Comparison of ENCODE assay signal across 16 cellular contexts in genomic region chr2:77054938-77055337, GRCh38.
DNase-seq lines count a peak whose midpoint lies in the region; ATAC-seq and TF ChIP-seq lines count a peak whose summit lies in the region.
"Had no signal": no experiment of that assay in that cellular context is flagged by ENCODE, and none has a peak within 500 bp of the region (broad histone marks: within the 10 kb centered on the region; RNA-seq: fewer than 3 reads in every experiment).

No MANE protein-coding gene starts in this region.

- H3K27ac Mint-ChIP-seq in progenitor cell of endocrine pancreas: no peak overlapping the region
- H3K27ac Mint-ChIP-seq in CD8-positive, alpha-beta T cell: no peak overlapping the region
- H3K27ac Mint-ChIP-seq: activated naive CD4-positive, alpha-beta T cell treated with anti-CD3 and anti-CD28 coated beads, Interleukin-2, amount 50 U/mL, for 24 hours had no signal

- POLR2A ChIA-PET in HEK293 (lab: Yijun Ruan, JAX): no interaction called here
- POLR2A ChIA-PET in CD8-positive, alpha-beta T cell (lab: Charles Lee): no interaction called here

- no peaks in the 10 kb centered on the region for H3K27me3 ChIP-seq in SJCRH30
- no peaks in the 10 kb centered on the region for H3K27me3 ChIP-seq in CD8-positive, alpha-beta T cell (ENCODE audit: insufficient read depth, low read length)
- H3K27me3 ChIP-seq: transverse colon had no signal

- H3K4me3 ChIP-seq in HEK293 (ENCODE audit: low read depth, low read length): no peak overlapping the region
- no peak overlapping the region for H3K4me3 ChIP-seq in SJCRH30
- H3K4me3 ChIP-seq in CD8-positive, alpha-beta T cell (ENCODE audit: low read depth, low read length): no peak overlapping the region
- H3K4me3 ChIP-seq: transverse colon had no signal

- peaks cover 13% of the 10 kb centered on the region for H3K4me1 Mint-ChIP-seq in progenitor cell of endocrine pancreas (ENCODE audit: low read depth)
- H3K4me1 Mint-ChIP-seq in CD8-positive, alpha-beta T cell (ENCODE audit: low read depth): no peaks in the 10 kb centered on the region
- H3K4me1 Mint-ChIP-seq: activated naive CD4-positive, alpha-beta T cell treated with anti-CD3 and anti-CD28 coated beads, Interleukin-2, amount 50 U/mL, for 24 hours had no signal

- H3K4me1 ChIP-seq in HEK293 (ENCODE audit: control insufficient read depth, insufficient read depth, low read length): no peaks in the 10 kb centered on the region
- no peaks in the 10 kb centered on the region for H3K4me1 ChIP-seq in SJCRH30
- H3K4me1 ChIP-seq in CD8-positive, alpha-beta T cell (ENCODE audit: insufficient read depth, low read length): no peaks in the 10 kb centered on the region
- H3K4me1 ChIP-seq: transverse colon had no signal

- no peak overlapping the region for H3K27ac ChIP-seq in HEK293 (ENCODE audit: extremely low read depth, low read depth, low read length)
- no peak overlapping the region for H3K27ac ChIP-seq in SJCRH30
- H3K27ac ChIP-seq in CD8-positive, alpha-beta T cell (ENCODE audit: low read depth, low read length): no peak overlapping the region
- H3K27ac ChIP-seq: transverse colon had no signal

- CTCF ChIA-PET in HEK293 (lab: Yijun Ruan, JAX): no interaction called here
- CTCF ChIA-PET in CD8-positive, alpha-beta T cell (lab: Charles Lee): no interaction called here

- no peaks in the 10 kb centered on the region for H3K36me3 ChIP-seq in HEK293 (ENCODE audit: control insufficient read depth in 2 of 2, insufficient read depth in 1 of 2, low read length in 2 of 2)
- H3K36me3 ChIP-seq in SJCRH30: no peaks in the 10 kb centered on the region
- H3K36me3 ChIP-seq in CD8-positive, alpha-beta T cell (ENCODE audit: insufficient read depth, low read length): no peaks in the 10 kb centered on the region
- H3K36me3 ChIP-seq: transverse colon had no signal

- TF ChIP-seq CTCF in HEK293 (tag by site-specific recombination; IDR thresholded peaks at IDR 0.05) (no peak), progenitor cell of endocrine pancreas (IDR thresholded peaks at IDR 0.05; ENCODE audit: unreplicated experiment) (no peak)
- TF ChIP-seq CTCF in CD8-positive, alpha-beta T cell (IDR thresholded peaks at IDR 0.05): no peak

- no peak overlapping the region for H3K4me3 Mint-ChIP-seq in progenitor cell of endocrine pancreas (ENCODE audit: low read depth)
- no peak overlapping the region for H3K4me3 Mint-ChIP-seq in CD8-positive, alpha-beta T cell
- H3K4me3 Mint-ChIP-seq: activated naive CD4-positive, alpha-beta T cell treated with anti-CD3 and anti-CD28 coated beads, Interleukin-2, amount 50 U/mL, for 24 hours had no signal

- ATAC-seq in HG03196 (IDR thresholded peaks at IDR 0.05; ENCODE audit: unreplicated experiment) (no peak), GM21737 (IDR thresholded peaks at IDR 0.05; ENCODE audit: unreplicated experiment) (no peak)
- no peak for ATAC-seq in CD8-positive, alpha-beta T cell

- H3K9me3 Mint-ChIP-seq in progenitor cell of endocrine pancreas (ENCODE audit: low read depth): no peaks in the 10 kb centered on the region
- H3K9me3 Mint-ChIP-seq in CD8-positive, alpha-beta T cell: peaks cover 2% of the 10 kb centered on the region

- no peaks in the 10 kb centered on the region for H3K36me3 Mint-ChIP-seq in progenitor cell of endocrine pancreas (ENCODE audit: insufficient read depth)
- no peaks in the 10 kb centered on the region for H3K36me3 Mint-ChIP-seq in CD8-positive, alpha-beta T cell
- H3K36me3 Mint-ChIP-seq: activated naive CD4-positive, alpha-beta T cell treated with anti-CD3 and anti-CD28 coated beads, Interleukin-2, amount 50 U/mL, for 24 hours had no signal

- intact Hi-C loops in CD8-positive, alpha-beta T cell (cut with DNase I, micrococcal nuclease): no loop called here

- DNase-seq in SJCRH30 (peak; percentile 14 to 38), glomerular visceral epithelial cell (ENCODE audit: extremely low spot score) (peak; percentile 0), progenitor cell of endocrine pancreas (ENCODE audit: low spot score, unreplicated experiment) (peak; percentile 13)
- DNase-seq in CD8-positive, alpha-beta T cell: no peak
- DNase-seq: activated CD4-positive, alpha-beta T cell treated with anti-CD3 and anti-CD28 coated beads, Interleukin-2, amount 50 U/mL, for 1 hour; dermis blood vessel endothelial cell; DMS153; glutamatergic neuron; kidney glomerular epithelial cell; OCI-M1; stimulated activated naive CD4-positive, alpha-beta T cell; transverse colon had no signal

- H3K9me3 ChIP-seq in HEK293 (ENCODE audit: control insufficient read depth, insufficient read depth, low read depth, low read length) (no peaks in the 10 kb centered on the region), SJCRH30 (replicated peaks) (no peaks in the 10 kb centered on the region)
- H3K9me3 ChIP-seq in CD8-positive, alpha-beta T cell (ENCODE audit: low read length): no peaks in the 10 kb centered on the region
- H3K9me3 ChIP-seq: transverse colon had no signal

- no peaks in the 10 kb centered on the region for H3K27me3 Mint-ChIP-seq in progenitor cell of endocrine pancreas
- H3K27me3 Mint-ChIP-seq in CD8-positive, alpha-beta T cell (ENCODE audit: low read depth): no peaks in the 10 kb centered on the region
- H3K27me3 Mint-ChIP-seq: activated naive CD4-positive, alpha-beta T cell treated with anti-CD3 and anti-CD28 coated beads, Interleukin-2, amount 50 U/mL, for 24 hours had no signal

TF ChIP-seq in HEK293, 187 proteins besides CTCF, POLR2A, EP300 and RAD21:
- TF ChIP-seq REST (tag by site-specific recombination; IDR thresholded peaks at IDR 0.05): peak; percentile 85
- no peak for TF ChIP-seq PRDM10 (tag by site-specific recombination; IDR thresholded peaks at IDR 0.05)

Comparison
In these comparisons a context has a peak if more than half of its experiments do, and no peak if none do; other contexts are left out.
1. DNase-seq: peak in SJCRH30 (2 of 2), glomerular visceral epithelial cell (single experiment) and progenitor cell of endocrine pancreas (single experiment); none in CD8-positive, alpha-beta T cell (0 of 7).